In the genomic region with DNA sequence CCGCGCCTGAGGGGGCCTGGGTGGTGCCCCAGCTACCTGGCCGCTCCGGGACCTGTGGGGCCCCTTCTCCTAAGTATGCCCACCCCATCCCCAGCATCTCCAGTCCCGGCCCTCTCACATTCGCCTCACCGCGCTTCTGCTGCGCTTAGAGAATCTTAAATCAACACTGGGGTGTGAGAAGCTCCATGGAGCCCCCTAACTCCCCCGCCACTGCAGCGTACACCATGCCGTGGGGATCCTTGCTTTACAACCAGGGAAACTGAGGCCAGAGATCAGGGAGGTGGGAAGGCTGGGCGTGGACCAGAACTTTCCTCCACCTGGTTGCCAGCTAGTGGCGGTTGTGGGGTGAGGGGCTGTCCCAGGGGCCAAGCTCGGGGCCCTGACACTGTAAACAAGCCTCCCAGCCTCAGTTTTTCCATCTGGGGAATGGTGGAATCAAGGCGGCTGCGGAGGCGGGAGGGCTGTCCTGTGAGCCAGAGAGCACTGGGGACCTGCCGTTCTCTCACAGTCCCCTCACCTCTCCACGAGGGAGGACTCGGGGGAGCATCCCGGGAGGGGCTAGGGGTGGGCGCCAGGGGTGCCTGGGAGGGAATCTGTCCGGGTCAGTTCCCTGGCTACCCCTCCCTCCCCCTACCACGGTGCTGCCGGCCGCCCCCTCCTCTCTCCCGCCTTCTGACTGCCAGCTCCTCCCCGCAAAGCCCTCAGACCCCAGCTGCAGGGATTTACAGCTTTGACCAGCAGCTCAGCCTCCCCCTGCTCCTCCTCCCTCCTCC, we compare ENCODE assay signal across 8 cellular contexts.
DNase-seq lines count a peak whose midpoint lies in the region; ATAC-seq and TF ChIP-seq lines count a peak whose summit lies in the region.

No MANE protein-coding gene starts in this region.

- intact Hi-C loops in activated naive CD4-positive, alpha-beta T cell treated with anti-CD3 and anti-CD28 coated beads for 36 hours (cut with micrococcal nuclease) = loop anchor here (1.0 to 2.0 kb wide), 3 partner anchors 29 to 46 kb away; no protein-coding TSS in a partner anchor
- intact Hi-C loops in MCF 10A (cut with micrococcal nuclease) = loop anchor here (2.0 kb wide), 1 partner anchor 47 kb away; no protein-coding TSS in a partner anchor
- intact Hi-C loops in naive thymus-derived CD4-positive, alpha-beta T cell (cut with micrococcal nuclease) = loop anchor here (1.0 to 2.0 kb wide), 9 partner anchors 21 to 283 kb away; no protein-coding TSS in a partner anchor
- intact Hi-C loops in uterus (cut with DNase I; ENCODE audit: low total_unique reads) = loop anchor here (5.0 kb wide), 1 partner anchor 47 kb away; no protein-coding TSS in a partner anchor
- intact Hi-C loops in Calu3 (cut with micrococcal nuclease; ENCODE audit: unreplicated experiment) = no loop called here

- BruUV-seq in MCF 10A (replicated peaks; lab: Mats Ljungman, UMichigan) (no TSS peak), Calu3 (replicated peaks; lab: Mats Ljungman, UMichigan) (no TSS peak)

- CTCF ChIA-PET in activated naive CD4-positive, alpha-beta T cell treated with anti-CD3 and anti-CD28 coated beads for 36 hours (lab: Charles Lee) = interaction anchor here (0.7 to 2.3 kb wide), 3 partner anchors 24 to 317 kb away, joined by 3 to 8 read pairs (median 3); no protein-coding TSS in a partner anchor
- CTCF ChIA-PET in MCF 10A (lab: Yijun Ruan, JAX) (interaction anchor here (1.4 to 1.6 kb wide), 2 partner anchors 23 to 146 kb away, joined by 3 to 5 read pairs; no protein-coding TSS in a partner anchor), Calu3 (lab: Charles Lee) (interaction anchor here (0.9 to 1.6 kb wide), 4 partner anchors 23 to 320 kb away, joined by 3 to 11 read pairs (median 4); no protein-coding TSS in a partner anchor)
- CTCF ChIA-PET in naive thymus-derived CD4-positive, alpha-beta T cell (lab: Charles Lee) = interaction anchor here (0.6 to 0.9 kb wide), 3 partner anchors 37 to 139 kb away, joined by 4 to 8 read pairs (median 5); no protein-coding TSS in a partner anchor

- no peaks in the 10 kb centered on the region for H3K36me3 ChIP-seq in naive thymus-derived CD4-positive, alpha-beta T cell (ENCODE audit: control insufficient read depth in 2 of 3, insufficient read depth in 3 of 3, low read length in 3 of 3)
- H3K36me3 ChIP-seq in uterus = no peaks in the 10 kb centered on the region

- no peaks in the 10 kb centered on the region for H3K27me3 ChIP-seq in naive thymus-derived CD4-positive, alpha-beta T cell (ENCODE audit: control insufficient read depth in 2 of 2, insufficient read depth in 2 of 2, low read length in 2 of 2)
- no peaks in the 10 kb centered on the region for H3K27me3 ChIP-seq in uterus

- H3K4me3 ChIP-seq in naive thymus-derived CD4-positive, alpha-beta T cell (ENCODE audit: low read length) = peak overlapping the region; percentile 20
- peak overlapping the region in 1 of 2 donors; percentile 12 for H3K4me3 ChIP-seq in uterus

- peak overlapping the region; percentile 68 for H3K27ac ChIP-seq in naive thymus-derived CD4-positive, alpha-beta T cell (ENCODE audit: low read depth, low read length)
- H3K27ac ChIP-seq in uterus = peak overlapping the region; percentile 89 to 99

- ATAC-seq in naive thymus-derived CD4-positive, alpha-beta T cell = no peak

- H3K4me1 Mint-ChIP-seq in activated naive CD4-positive, alpha-beta T cell treated with anti-CD3 and anti-CD28 coated beads for 36 hours (ENCODE audit: low read depth) = peaks cover 25% of the 10 kb centered on the region
- H3K4me1 Mint-ChIP-seq in MCF 10A (ENCODE audit: insufficient read depth, unreplicated experiment) (no peaks in the 10 kb centered on the region), Calu3 (ENCODE audit: low read depth, unreplicated experiment) (no peaks in the 10 kb centered on the region)
- peaks cover 20 to 50% (median 43%) of the 10 kb centered on the region in 7 donors for H3K4me1 Mint-ChIP-seq in naive thymus-derived CD4-positive, alpha-beta T cell

- no peak for TF ChIP-seq POLR2A in uterus (IDR thresholded peaks at IDR 0.05)

- no peaks in the 10 kb centered on the region for H3K36me3 Mint-ChIP-seq in activated naive CD4-positive, alpha-beta T cell treated with anti-CD3 and anti-CD28 coated beads for 36 hours (ENCODE audit: low read depth)
- H3K36me3 Mint-ChIP-seq in MCF 10A (ENCODE audit: insufficient read depth, unreplicated experiment) (no peaks in the 10 kb centered on the region), Calu3 (ENCODE audit: insufficient read depth, unreplicated experiment) (peaks cover 8% of the 10 kb centered on the region)
- H3K36me3 Mint-ChIP-seq in naive thymus-derived CD4-positive, alpha-beta T cell = peaks cover 0 to 10% (median 0%) of the 10 kb centered on the region in 5 donors

- H3K27ac Mint-ChIP-seq in activated naive CD4-positive, alpha-beta T cell treated with anti-CD3 and anti-CD28 coated beads for 36 hours = peak overlapping the region; percentile 36
- H3K27ac Mint-ChIP-seq in MCF 10A (ENCODE audit: low read depth, unreplicated experiment) = no peak overlapping the region
- H3K27ac Mint-ChIP-seq in naive thymus-derived CD4-positive, alpha-beta T cell = peak overlapping the region in 4 of 9 donors; percentile 12 to 96 (median 63)
- H3K27ac Mint-ChIP-seq in Calu3 (ENCODE audit: unreplicated experiment) = no peak overlapping the region

- no peaks in the 10 kb centered on the region for H3K27me3 Mint-ChIP-seq in activated naive CD4-positive, alpha-beta T cell treated with anti-CD3 and anti-CD28 coated beads for 36 hours (ENCODE audit: low read depth)
- no peaks in the 10 kb centered on the region for H3K27me3 Mint-ChIP-seq in MCF 10A (ENCODE audit: insufficient read depth, unreplicated experiment)
- peaks cover 0 to 9% (median 0%) of the 10 kb centered on the region in 5 donors for H3K27me3 Mint-ChIP-seq in naive thymus-derived CD4-positive, alpha-beta T cell
- H3K27me3 Mint-ChIP-seq in Calu3 (ENCODE audit: unreplicated experiment) = no peaks in the 10 kb centered on the region

- POLR2A ChIA-PET in MCF 10A (lab: Yijun Ruan, JAX) = interaction anchor here (0.7 to 3.7 kb wide), 15 partner anchors 10 to 334 kb away, joined by 3 to 40 read pairs (median 4); a partner anchor contains a TSS
- POLR2A ChIA-PET in naive thymus-derived CD4-positive, alpha-beta T cell (lab: Charles Lee) = interaction anchor here (0.6 to 2.9 kb wide), 15 partner anchors 10 to 320 kb away, joined by 3 to 15 read pairs (median 4); a partner anchor contains a TSS

- H3K4me1 ChIP-seq in naive thymus-derived CD4-positive, alpha-beta T cell (ENCODE audit: control insufficient read depth in 2 of 2, insufficient read depth in 2 of 2, low read length in 2 of 2) = peaks cover 32 to 35% of the 10 kb centered on the region in 2 donors
- H3K4me1 ChIP-seq in uterus = peaks cover 14 to 31% of the 10 kb centered on the region in 2 donors

- peak overlapping the region; percentile 78 for H3K4me3 Mint-ChIP-seq in activated naive CD4-positive, alpha-beta T cell treated with anti-CD3 and anti-CD28 coated beads for 36 hours
- peak overlapping the region; percentile 64 for H3K4me3 Mint-ChIP-seq in MCF 10A (ENCODE audit: unreplicated experiment)
- H3K4me3 Mint-ChIP-seq in naive thymus-derived CD4-positive, alpha-beta T cell = peak overlapping the region; percentile 32 to 89 (median 68)
- no peak overlapping the region for H3K4me3 Mint-ChIP-seq in Calu3 (ENCODE audit: low read depth, unreplicated experiment)

- H3K9me3 Mint-ChIP-seq in activated naive CD4-positive, alpha-beta T cell treated with anti-CD3 and anti-CD28 coated beads for 36 hours = no peaks in the 10 kb centered on the region
- peaks cover 13% of the 10 kb centered on the region for H3K9me3 Mint-ChIP-seq in MCF 10A (ENCODE audit: unreplicated experiment)
- peaks cover 0 to 11% (median 0%) of the 10 kb centered on the region in 11 donors for H3K9me3 Mint-ChIP-seq in naive thymus-derived CD4-positive, alpha-beta T cell
- no peaks in the 10 kb centered on the region for H3K9me3 Mint-ChIP-seq in Calu3 (ENCODE audit: low read depth, unreplicated experiment)

- DNase-seq in activated naive CD4-positive, alpha-beta T cell treated with anti-CD3 and anti-CD28 coated beads for 36 hours = peak; percentile 72
- no peak for DNase-seq in activated naive CD4-positive, alpha-beta T cell (lab: John Stamatoyannopoulos, UW)
- DNase-seq in MCF 10A (ENCODE audit: unreplicated experiment) (no peak), uterus (no peak), Calu3 (no peak), cerebellar nuclear complex (lab: John Stamatoyannopoulos, UW) (no peak)
- DNase-seq in naive thymus-derived CD4-positive, alpha-beta T cell = peak in 1 of 9 donors; percentile 73
- no peak for DNase-seq in central memory CD4-positive, alpha-beta T cell

- no peaks in the 10 kb centered on the region for H3K9me3 ChIP-seq in naive thymus-derived CD4-positive, alpha-beta T cell (ENCODE audit: control insufficient read depth in 2 of 3, low read length in 3 of 3)
- H3K9me3 ChIP-seq in uterus = no peaks in the 10 kb centered on the region

- TF ChIP-seq CTCF in MCF 10A (IDR thresholded peaks at IDR 0.05; ENCODE audit: unreplicated experiment) = no peak
- no peak for TF ChIP-seq CTCF in uterus (IDR thresholded peaks at IDR 0.05)
- no peak for TF ChIP-seq CTCF in Calu3 (IDR thresholded peaks at IDR 0.05; ENCODE audit: unreplicated experiment)
